Comparison of ENCODE assay signal across 8 cellular contexts in the genomic region with DNA sequence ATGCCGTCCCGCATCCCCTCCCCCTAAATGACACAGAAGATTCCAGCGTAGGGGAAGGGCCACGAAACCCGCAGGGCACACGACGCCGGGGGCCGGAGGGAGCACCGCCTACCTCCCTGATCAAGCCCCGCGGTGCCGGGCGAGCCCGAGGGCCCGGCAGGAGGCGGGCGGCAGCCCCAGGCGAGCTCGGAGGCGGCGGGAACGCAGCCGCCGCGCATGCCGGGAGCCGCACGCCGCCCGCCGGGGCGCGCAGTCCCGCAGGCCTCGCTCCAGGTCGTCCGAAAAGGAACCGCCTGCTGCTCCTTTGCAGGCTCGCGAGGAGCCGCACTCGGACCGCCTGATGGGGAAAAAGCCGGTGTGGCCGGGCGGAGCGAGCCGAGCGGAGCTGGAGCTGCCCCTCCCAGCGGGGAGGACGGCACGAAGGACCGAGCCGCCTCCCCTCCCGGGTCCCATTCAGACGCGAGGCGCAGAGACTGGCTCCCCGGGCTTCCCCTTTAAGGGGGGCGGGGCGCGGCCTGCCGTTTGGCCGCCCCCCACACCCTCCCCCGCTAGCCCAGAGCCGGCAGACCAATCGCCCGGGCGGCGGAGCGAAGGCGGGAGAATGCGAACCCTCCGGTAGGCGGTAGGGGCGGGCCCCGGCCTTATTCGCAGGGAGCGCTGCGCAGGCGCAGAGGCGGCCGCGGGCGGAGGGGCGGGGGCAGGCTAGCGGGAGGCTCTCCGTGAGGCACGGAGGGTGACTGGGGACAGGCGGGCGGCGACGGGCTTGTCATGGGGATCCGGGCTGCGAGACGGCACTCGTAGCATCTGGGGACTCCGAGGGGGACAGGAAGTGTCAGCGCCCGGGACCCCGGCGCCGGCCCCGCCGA. TPM values are rescaled to one million over a fixed set of nuclear protein-coding genes. Genes with fewer than 3 reads are reported as not detected.
DNase-seq lines count a peak whose midpoint lies in the region; TF ChIP-seq lines count a peak whose summit lies in the region.

No MANE protein-coding gene starts in this region.

- H3K23ac ChIP-seq in H9 (ENCODE audit: insufficient read length, low read depth, low read length): no peak overlapping the region

- H3K79me1 ChIP-seq in H9 (ENCODE audit: insufficient read depth, low read depth, low read length, poor library complexity, severe bottlenecking): no peaks in the 10 kb centered on the region

- H2BK12ac ChIP-seq in H9 (ENCODE audit: insufficient read length, low read depth, low read length): no peak overlapping the region

- H3K4me3 ChIP-seq in fibroblast of villous mesenchyme (ENCODE audit: low read depth, low read length) (peak overlapping the region; percentile 94), neural progenitor cell (peak overlapping the region; percentile 92)

- H3K9me3 ChIP-seq in H9 (ENCODE audit: control insufficient read depth, low read depth, low read length) (no peaks in the 10 kb centered on the region), neural progenitor cell (ENCODE audit: low read depth) (no peaks in the 10 kb centered on the region)

- no peak overlapping the region for H3K56ac ChIP-seq in H9 (ENCODE audit: insufficient read length, low read depth, low read length)

- no peak overlapping the region for H2BK15ac ChIP-seq in H9 (ENCODE audit: low read depth, low read length)

- no peak overlapping the region for H2BK20ac ChIP-seq in H9 (ENCODE audit: low read depth, low read length, poor library complexity, severe bottlenecking)

- H4K8ac ChIP-seq in H9 (replicated peaks; ENCODE audit: insufficient read length, low read depth, low read length): no peak overlapping the region

- H3K4ac ChIP-seq in H9 (ENCODE audit: low read depth, low read length): no peak overlapping the region

- H3K4me1 Mint-ChIP-seq in H9 (peaks cover 13 to 18% of the 10 kb centered on the region in 2 experiments), neural progenitor cell (peaks cover 25% of the 10 kb centered on the region)

- H3K27me3 ChIP-seq in H9 (ENCODE audit: insufficient read depth, low read length) (no peaks in the 10 kb centered on the region), neural progenitor cell (no peaks in the 10 kb centered on the region)

- H3K27me3 Mint-ChIP-seq in H9 (ENCODE audit: low read depth) (no peaks in the 10 kb centered on the region), neural progenitor cell (ENCODE audit: insufficient read depth, low read depth) (no peaks in the 10 kb centered on the region)

- no peak for TF ChIP-seq CTCF in H9 (conservative IDR thresholded peaks at IDR 0.05)
- TF ChIP-seq CTCF in fibroblast of villous mesenchyme (IDR thresholded peaks at IDR 0.05; ENCODE audit: insufficient read depth, low read depth, low read length): peak; percentile 1
- TF ChIP-seq CTCF in neural progenitor cell (IDR thresholded peaks at IDR 0.05): peak; percentile 14

- H2BK120ac ChIP-seq in H9 (ENCODE audit: low read depth, low read length, poor library complexity, severe bottlenecking): no peak overlapping the region

- H2BK5ac ChIP-seq in H9 (ENCODE audit: insufficient read length, low read length): no peak overlapping the region

- no peak overlapping the region for H3T11ph ChIP-seq in H9 (ENCODE audit: low read length)

- peaks cover 26% of the 10 kb centered on the region for H3F3A ChIP-seq in neural progenitor cell (ENCODE audit: low read depth)

- no CpG with 5 or more reads among the region's 106 CpGs for WGBS in H9 (ENCODE audit: extremely low coverage, insufficient read length, low lambda C conversion rate)

- H2AK5ac ChIP-seq in H9 (ENCODE audit: insufficient read length, low read length): no peak overlapping the region

- no peaks in the 10 kb centered on the region for H3K36me3 ChIP-seq in neural progenitor cell

- H3K9me3 Mint-ChIP-seq in H9: no peaks in the 10 kb centered on the region
- no peaks in the 10 kb centered on the region for H3K9me3 Mint-ChIP-seq in neural progenitor cell

- H3K4me3 Mint-ChIP-seq in H9 (peak overlapping the region; percentile 94 to 95), neural progenitor cell (peak overlapping the region; percentile 93)

- H4K20me1 ChIP-seq in H9 (ENCODE audit: control insufficient read depth, insufficient read depth, insufficient read length): no peaks in the 10 kb centered on the region
- peaks cover 30% of the 10 kb centered on the region for H4K20me1 ChIP-seq in neural progenitor cell (ENCODE audit: low read depth)

- no peak overlapping the region for H4K91ac ChIP-seq in H9 (ENCODE audit: insufficient read length, low read depth, low read length)

- peak overlapping the region; percentile 72 for H3K18ac ChIP-seq in H9 (ENCODE audit: insufficient read length, low read depth, low read length)

- H3K9ac ChIP-seq in H9 (ENCODE audit: extremely low read depth, insufficient read length, low read length) (peak overlapping the region; percentile 48), neural progenitor cell (peak overlapping the region; percentile 70)

- peaks cover 9% of the 10 kb centered on the region for H3K23me2 ChIP-seq in H9 (ENCODE audit: insufficient read length, low read depth, low read length, poor library complexity, severe bottlenecking)

- no peak overlapping the region for H2AFZ ChIP-seq in H9 (ENCODE audit: low read length)
- peak overlapping the region; percentile 88 for H2AFZ ChIP-seq in neural progenitor cell (replicated peaks)

- H3K36me3 Mint-ChIP-seq in H9 (ENCODE audit: insufficient read depth in 1 of 3, low read depth in 3 of 3) (no peaks in the 10 kb centered on the region), neural progenitor cell (no peaks in the 10 kb centered on the region)

- H3K27ac Mint-ChIP-seq in H9: peak overlapping the region; percentile 78 to 96 (median 84); a peak in 4 of 7 replicates
- H3K27ac Mint-ChIP-seq in neural progenitor cell: peak overlapping the region; percentile 52

- H3K4me2 ChIP-seq in H9 (ENCODE audit: insufficient read depth, insufficient read length, low read length) (peak overlapping the region; percentile 89), neural progenitor cell (peak overlapping the region; percentile 92)

- H3K4me1 ChIP-seq in H9 (ENCODE audit: insufficient read depth, low read length) (no peaks in the 10 kb centered on the region; the same call in 1 of the 2 replicates), neural progenitor cell (peaks cover 19% of the 10 kb centered on the region)

- in situ Hi-C loops in G401 (cut with HindIII; ENCODE audit: low sequenced_read_pairs): no loop called here

- DNase-seq in G401 (ENCODE audit: low spot score): peak; percentile 97
- DNase-seq in H9: peak; percentile 98
- peak; percentile 94 for DNase-seq in M059J (ENCODE audit: low read depth)
- DNase-seq in SHP77 (lab: John Stamatoyannopoulos, UW): peak; percentile 79 to 86
- peak; percentile 99 for DNase-seq in activated gamma-delta T cell treated with Interleukin-2 at 50 U/mL for 16 hours
- DNase-seq in fibroblast of villous mesenchyme (ENCODE audit: low read depth): peak; percentile 98
- DNase-seq in neural progenitor cell (ENCODE audit: low spot score): peak; percentile 99
- peak; percentile 97 for DNase-seq in stromal cell of bone marrow (ENCODE audit: low read depth)

- H3K79me2 ChIP-seq in H9 (ENCODE audit: insufficient read depth, low read length): peaks cover 5% of the 10 kb centered on the region; the same call in 1 of the 2 replicates
- peaks cover 63% of the 10 kb centered on the region for H3K79me2 ChIP-seq in neural progenitor cell (ENCODE audit: low read depth)

- H3K27ac ChIP-seq in H9 (ENCODE audit: insufficient read length, low read depth, low read length): peak overlapping the region; percentile 6
- H3K27ac ChIP-seq in neural progenitor cell: peak overlapping the region; percentile 95

- H3K14ac ChIP-seq in H9 (ENCODE audit: insufficient read depth, low read length): peak overlapping the region; percentile 81

- H4K5ac ChIP-seq in H9 (ENCODE audit: insufficient read length, low read depth, low read length): no peak overlapping the region

RNA-seq across cellular contexts. Expression of gene ING2, which starts 0.6 kb away (rescaled TPM):
- 17.7 and 43.6 TPM in 2 replicates for total RNA-seq in G401 (2014; rRNA removed; shearing (Covaris generic))
- 16.9 and 18.6 TPM in 2 replicates for total RNA-seq in H9 (2021)
- total RNA-seq in M059J (2014; rRNA removed; shearing (Covaris generic)): 20.1 and 26.6 TPM in 2 replicates
- total RNA-seq in fibroblast of villous mesenchyme: 6.1 and 8.6 TPM in 2 replicates
- 20.9 and 38.0 TPM in 2 replicates for total RNA-seq in neural progenitor cell (ENCODE audit: low replicate concordance)

RNA-seq across cellular contexts. Expression of gene CDKN2AIP, which starts 59.9 kb away (rescaled TPM):
- total RNA-seq in G401 (2014; rRNA removed; shearing (Covaris generic)): 14.0 and 20.7 TPM in 2 replicates
- total RNA-seq in H9 (2021) (23.0 and 24.0 TPM in 2 replicates), fibroblast of villous mesenchyme (11.9 and 17.3 TPM in 2 replicates), neural progenitor cell (ENCODE audit: low replicate concordance) (35.3 and 38.1 TPM in 2 replicates)
- total RNA-seq in M059J (2014; rRNA removed; shearing (Covaris generic)): 30.7 and 31.8 TPM in 2 replicates

Comparison
In these comparisons a context has a peak if more than half of its experiments do, and no peak if none do; other contexts are left out.
1. Peak in every context shown above with its lines: DNase-seq, H3K4me3 ChIP-seq and H3K27ac ChIP-seq.